Comparison of ENCODE assay signal across 1 cellular context in the genomic region with DNA sequence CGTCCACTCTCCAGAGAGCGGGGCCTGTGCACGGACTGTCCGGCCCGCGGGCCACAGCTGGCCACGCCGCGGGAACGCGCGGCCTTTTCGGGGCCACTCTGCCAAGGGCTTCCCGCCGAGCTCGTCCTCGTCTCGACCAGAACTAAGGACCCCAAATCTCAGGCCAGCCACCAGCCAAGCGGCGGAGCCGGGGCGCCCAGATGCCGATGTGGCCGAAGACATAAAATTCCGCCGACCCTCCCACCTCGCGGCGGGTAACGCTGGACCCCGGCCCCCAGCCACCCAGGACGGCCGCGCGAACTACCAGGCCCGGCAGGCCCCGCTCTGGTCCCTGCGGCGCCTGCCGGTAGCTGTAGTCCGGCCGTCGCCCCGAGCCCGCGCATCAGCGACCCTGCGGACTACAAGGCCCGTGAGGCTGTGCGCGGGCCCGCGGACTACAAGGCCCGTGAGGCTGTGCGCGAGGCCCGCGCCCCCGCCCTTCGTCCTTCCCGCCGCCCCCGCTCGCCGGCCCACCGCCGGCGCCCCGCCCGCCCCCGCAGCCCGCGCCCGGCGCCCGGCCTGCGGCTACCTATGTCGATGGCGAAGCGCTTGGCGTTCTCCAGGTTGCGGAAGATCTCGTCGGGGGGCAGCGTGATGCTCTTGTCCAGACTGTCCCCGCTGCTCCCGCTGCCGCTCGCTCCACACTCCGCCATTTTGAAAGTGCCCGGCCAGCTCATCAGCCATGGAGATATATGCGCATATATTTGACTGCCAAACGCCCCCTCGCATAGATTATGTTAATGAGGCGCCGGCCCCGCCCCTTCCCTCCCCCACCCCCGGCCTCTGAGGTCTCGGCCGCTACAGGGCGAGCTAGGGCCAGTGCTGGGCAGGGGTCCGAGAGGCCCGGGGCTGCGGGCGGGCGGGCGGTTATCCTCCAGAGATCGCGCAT.
A peak's percentile ranks its signal among the peaks of the same experiment; 100 is the strongest.
TF ChIP-seq lines count a peak whose summit lies in the region.

A gene (minus strand): TSS at position 701 of the 928 bp plus-strand sequence. CDS start 9 bp downstream, at position 692.

TF ChIP-seq in GM23338, 12 proteins besides CTCF, POLR2A, EP300 and RAD21 (continued from another document):
- TF ChIP-seq, protein P1, sequence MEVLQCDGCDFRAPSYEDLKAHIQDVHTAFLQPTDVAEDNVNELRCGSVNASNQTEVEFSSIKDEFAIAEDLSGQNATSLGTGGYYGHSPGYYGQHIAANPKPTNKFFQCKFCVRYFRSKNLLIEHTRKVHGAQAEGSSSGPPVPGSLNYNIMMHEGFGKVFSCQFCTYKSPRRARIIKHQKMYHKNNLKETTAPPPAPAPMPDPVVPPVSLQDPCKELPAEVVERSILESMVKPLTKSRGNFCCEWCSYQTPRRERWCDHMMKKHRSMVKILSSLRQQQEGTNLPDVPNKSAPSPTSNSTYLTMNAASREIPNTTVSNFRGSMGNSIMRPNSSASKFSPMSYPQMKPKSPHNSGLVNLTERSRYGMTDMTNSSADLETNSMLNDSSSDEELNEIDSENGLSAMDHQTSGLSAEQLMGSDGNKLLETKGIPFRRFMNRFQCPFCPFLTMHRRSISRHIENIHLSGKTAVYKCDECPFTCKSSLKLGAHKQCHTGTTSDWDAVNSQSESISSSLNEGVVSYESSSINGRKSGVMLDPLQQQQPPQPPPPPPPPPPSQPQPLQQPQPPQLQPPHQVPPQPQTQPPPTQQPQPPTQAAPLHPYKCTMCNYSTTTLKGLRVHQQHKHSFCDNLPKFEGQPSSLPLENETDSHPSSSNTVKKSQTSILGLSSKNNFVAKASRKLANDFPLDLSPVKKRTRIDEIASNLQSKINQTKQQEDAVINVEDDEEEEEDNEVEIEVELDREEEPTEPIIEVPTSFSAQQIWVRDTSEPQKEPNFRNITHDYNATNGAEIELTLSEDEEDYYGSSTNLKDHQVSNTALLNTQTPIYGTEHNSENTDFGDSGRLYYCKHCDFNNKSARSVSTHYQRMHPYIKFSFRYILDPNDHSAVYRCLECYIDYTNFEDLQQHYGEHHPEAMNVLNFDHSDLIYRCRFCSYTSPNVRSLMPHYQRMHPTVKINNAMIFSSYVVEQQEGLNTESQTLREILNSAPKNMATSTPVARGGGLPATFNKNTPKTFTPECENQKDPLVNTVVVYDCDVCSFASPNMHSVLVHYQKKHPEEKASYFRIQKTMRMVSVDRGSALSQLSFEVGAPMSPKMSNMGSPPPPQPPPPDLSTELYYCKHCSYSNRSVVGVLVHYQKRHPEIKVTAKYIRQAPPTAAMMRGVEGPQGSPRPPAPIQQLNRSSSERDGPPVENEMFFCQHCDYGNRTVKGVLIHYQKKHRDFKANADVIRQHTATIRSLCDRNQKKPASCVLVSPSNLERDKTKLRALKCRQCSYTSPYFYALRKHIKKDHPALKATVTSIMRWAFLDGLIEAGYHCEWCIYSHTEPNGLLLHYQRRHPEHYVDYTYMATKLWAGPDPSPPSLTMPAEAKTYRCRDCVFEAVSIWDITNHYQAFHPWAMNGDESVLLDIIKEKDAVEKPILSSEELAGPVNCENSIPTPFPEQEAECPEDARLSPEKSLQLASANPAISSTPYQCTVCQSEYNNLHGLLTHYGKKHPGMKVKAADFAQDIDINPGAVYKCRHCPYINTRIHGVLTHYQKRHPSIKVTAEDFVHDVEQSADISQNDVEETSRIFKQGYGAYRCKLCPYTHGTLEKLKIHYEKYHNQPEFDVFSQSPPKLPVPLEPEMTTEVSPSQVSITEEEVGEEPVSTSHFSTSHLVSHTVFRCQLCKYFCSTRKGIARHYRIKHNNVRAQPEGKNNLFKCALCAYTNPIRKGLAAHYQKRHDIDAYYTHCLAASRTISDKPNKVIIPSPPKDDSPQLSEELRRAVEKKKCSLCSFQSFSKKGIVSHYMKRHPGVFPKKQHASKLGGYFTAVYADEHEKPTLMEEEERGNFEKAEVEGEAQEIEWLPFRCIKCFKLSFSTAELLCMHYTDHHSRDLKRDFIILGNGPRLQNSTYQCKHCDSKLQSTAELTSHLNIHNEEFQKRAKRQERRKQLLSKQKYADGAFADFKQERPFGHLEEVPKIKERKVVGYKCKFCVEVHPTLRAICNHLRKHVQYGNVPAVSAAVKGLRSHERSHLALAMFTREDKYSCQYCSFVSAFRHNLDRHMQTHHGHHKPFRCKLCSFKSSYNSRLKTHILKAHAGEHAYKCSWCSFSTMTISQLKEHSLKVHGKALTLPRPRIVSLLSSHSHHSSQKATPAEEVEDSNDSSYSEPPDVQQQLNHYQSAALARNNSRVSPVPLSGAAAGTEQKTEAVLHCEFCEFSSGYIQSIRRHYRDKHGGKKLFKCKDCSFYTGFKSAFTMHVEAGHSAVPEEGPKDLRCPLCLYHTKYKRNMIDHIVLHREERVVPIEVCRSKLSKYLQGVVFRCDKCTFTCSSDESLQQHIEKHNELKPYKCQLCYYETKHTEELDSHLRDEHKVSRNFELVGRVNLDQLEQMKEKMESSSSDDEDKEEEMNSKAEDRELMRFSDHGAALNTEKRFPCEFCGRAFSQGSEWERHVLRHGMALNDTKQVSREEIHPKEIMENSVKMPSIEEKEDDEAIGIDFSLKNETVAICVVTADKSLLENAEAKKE (CRISPR knock-in tag; IDR thresholded peaks at IDR 0.05): no peak
- peak; percentile 70; the same call in 1 of the 2 replicates for TF ChIP-seq POLR2AphosphoS5 (IDR thresholded peaks at IDR 0.05; ENCODE audit: low read depth)
